ENCODE assay signal across 13 cellular contexts in the genomic region with DNA sequence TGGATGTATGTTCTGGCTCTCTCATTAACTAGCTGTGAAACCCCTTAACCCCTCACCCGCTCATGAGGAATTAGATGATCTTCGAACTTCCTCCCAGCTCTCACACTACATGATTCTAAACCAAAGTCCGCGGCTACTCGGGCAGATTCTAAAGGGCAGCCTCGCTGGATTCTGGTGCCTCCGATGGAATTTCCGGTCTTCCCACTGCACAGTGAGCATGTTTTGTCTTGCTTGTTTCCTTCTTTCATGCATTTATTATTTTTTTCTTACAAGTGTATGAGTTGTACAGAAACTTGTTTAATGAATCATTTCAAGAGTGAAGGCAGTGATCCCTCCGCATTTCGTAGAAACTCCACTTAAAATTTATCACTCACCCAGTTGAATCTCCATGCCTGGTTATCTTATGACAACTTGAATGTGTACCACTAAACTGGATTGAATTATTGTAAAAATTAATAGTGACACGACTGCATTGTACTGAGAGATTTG. TPM values are rescaled to one million over a fixed set of nuclear protein-coding genes. Genes with fewer than 3 reads are reported as not detected.
DNase-seq lines count a peak whose midpoint lies in the region; ATAC-seq and TF ChIP-seq lines count a peak whose summit lies in the region.
"Had no signal": no experiment of that assay in that cellular context is flagged by ENCODE, and none has a peak within 500 bp of the region (broad histone marks: within the 10 kb centered on the region; RNA-seq: fewer than 3 reads in every experiment).

No MANE protein-coding gene starts in this region.

- in situ Hi-C loops in G401 (cut with HindIII; ENCODE audit: low sequenced_read_pairs): no loop called here

- no peaks in the 10 kb centered on the region for H3K9me3 Mint-ChIP-seq in stimulated activated naive CD8-positive, alpha-beta T cell treated with anti-CD3 and anti-CD28 coated beads, Interleukin-15, Interleukin-2, amounts not matched to agents 100 ng/mL and 50 ng/mL, for 24 hours
- peaks cover 4% of the 10 kb centered on the region; the same call in 1 of the 2 replicates for H3K9me3 Mint-ChIP-seq in WTC11

- no peaks in the 10 kb centered on the region for H3K36me3 Mint-ChIP-seq in stimulated activated naive CD8-positive, alpha-beta T cell treated with anti-CD3 and anti-CD28 coated beads, Interleukin-15, Interleukin-2, amounts not matched to agents 100 ng/mL and 50 ng/mL, for 24 hours (ENCODE audit: low read depth)
- H3K36me3 Mint-ChIP-seq in WTC11: no peaks in the 10 kb centered on the region

- H3K27ac Mint-ChIP-seq in stimulated activated naive CD8-positive, alpha-beta T cell treated with anti-CD3 and anti-CD28 coated beads, Interleukin-15, Interleukin-2, amounts not matched to agents 100 ng/mL and 50 ng/mL, for 24 hours: peak overlapping the region; percentile 74
- no peak overlapping the region for H3K27ac Mint-ChIP-seq in WTC11

- H3K27me3 ChIP-seq in vagina: no peaks in the 10 kb centered on the region
- H3K27me3 ChIP-seq: adrenal gland, right lobe of liver had no signal

- H3K4me1 Mint-ChIP-seq in stimulated activated naive CD8-positive, alpha-beta T cell treated with anti-CD3 and anti-CD28 coated beads, Interleukin-15, Interleukin-2, amounts not matched to agents 100 ng/mL and 50 ng/mL, for 24 hours (ENCODE audit: low read depth): peaks cover 39% of the 10 kb centered on the region
- H3K4me1 Mint-ChIP-seq in WTC11: peaks cover 7% of the 10 kb centered on the region

- H3K27ac ChIP-seq in vagina: peak overlapping the region; percentile 37
- H3K27ac ChIP-seq: right lobe of liver had no signal

- CTCF ChIA-PET in WTC11 (lab: Charles Lee): no interaction called here

- H3K4me3 Mint-ChIP-seq in stimulated activated naive CD8-positive, alpha-beta T cell treated with anti-CD3 and anti-CD28 coated beads, Interleukin-15, Interleukin-2, amounts not matched to agents 100 ng/mL and 50 ng/mL, for 24 hours: peak overlapping the region; percentile 35
- no peak overlapping the region for H3K4me3 Mint-ChIP-seq in WTC11

- no peaks in the 10 kb centered on the region for H3K27me3 Mint-ChIP-seq in stimulated activated naive CD8-positive, alpha-beta T cell treated with anti-CD3 and anti-CD28 coated beads, Interleukin-15, Interleukin-2, amounts not matched to agents 100 ng/mL and 50 ng/mL, for 24 hours
- H3K27me3 Mint-ChIP-seq in WTC11 (ENCODE audit: low read depth): no peaks in the 10 kb centered on the region; the same call in 1 of the 2 replicates

- peaks cover 17% of the 10 kb centered on the region for H3K4me1 ChIP-seq in vagina
- H3K4me1 ChIP-seq: right lobe of liver had no signal

- no peak overlapping the region for H3K4me3 ChIP-seq in vagina
- H3K4me3 ChIP-seq: adrenal gland, right lobe of liver had no signal

- no peaks in the 10 kb centered on the region for H3K36me3 ChIP-seq in vagina
- H3K36me3 ChIP-seq: adrenal gland, right lobe of liver had no signal

- no peak for DNase-seq in stimulated activated naive CD8-positive, alpha-beta T cell treated with anti-CD3 and anti-CD28 coated beads, Interleukin-15, Interleukin-2, amounts not matched to agents 100 U/mL and 50 U/mL, for 24 hours
- DNase-seq in astrocyte of the hippocampus (ENCODE audit: low read depth, low spot score) (peak; percentile 15), left kidney (ENCODE audit: low read depth, low spot score) (peak; percentile 32), vagina (ENCODE audit: extremely low spot score in 2 of 2) (no peak), WTC11 (ENCODE audit: low spot score) (no peak), G401 (ENCODE audit: low spot score) (no peak), Right ventricle myocardium inferior (ENCODE audit: missing footprints) (no peak)
- DNase-seq: activated CD4-positive, alpha-beta T cell treated with anti-CD3 and anti-CD28 coated beads for 1 hour; GF-D8; right lobe of liver had no signal

- POLR2A ChIA-PET in WTC11 (lab: Charles Lee): no interaction called here

- no peak for ATAC-seq in stimulated activated naive CD8-positive, alpha-beta T cell treated with anti-CD3 and anti-CD28 coated beads, Interleukin-15, Interleukin-2, amounts not matched to agents 100 U/mL and 50 U/mL, for 24 hours
- ATAC-seq in WTC11 (no peak), Right ventricle myocardium inferior (no peak)

- TF ChIP-seq CTCF in vagina (IDR thresholded peaks at IDR 0.05) (no peak), WTC11 (IDR thresholded peaks at IDR 0.05) (no peak)

- H3K9me3 ChIP-seq in vagina: no peaks in the 10 kb centered on the region
- H3K9me3 ChIP-seq: adrenal gland, right lobe of liver had no signal

- no peak for TF ChIP-seq POLR2A in vagina (IDR thresholded peaks at IDR 0.05)

- intact Hi-C loops in vagina (cut with DNase I) (no loop called here), Right ventricle myocardium inferior (cut with DNase I) (no loop called here)

TF ChIP-seq in WTC11, 78 proteins besides CTCF, POLR2A, EP300 and RAD21:
- TF ChIP-seq ZNF263 (CRISPR knock-in tag; IDR thresholded peaks at IDR 0.05; ENCODE audit: low read depth) (no peak), ZNF317 (CRISPR knock-in tag; IDR thresholded peaks at IDR 0.05; ENCODE audit: borderline replicate concordance, low read depth) (no peak), RELA (CRISPR knock-in tag; IDR thresholded peaks at IDR 0.05; ENCODE audit: borderline replicate concordance) (no peak), HMGA2 (CRISPR knock-in tag; IDR thresholded peaks at IDR 0.05) (no peak), ETV6 (CRISPR knock-in tag; IDR thresholded peaks at IDR 0.05) (no peak), ZNF671 (CRISPR knock-in tag; IDR thresholded peaks at IDR 0.05) (no peak), ZNF416 (CRISPR knock-in tag; IDR thresholded peaks at IDR 0.05) (no peak), NFYB (CRISPR knock-in tag; conservative IDR thresholded peaks at IDR 0.05; ENCODE audit: low read depth) (no peak), SP1 (CRISPR knock-in tag; conservative IDR thresholded peaks at IDR 0.05) (no peak), GTF2I (CRISPR knock-in tag; conservative IDR thresholded peaks at IDR 0.05) (no peak)
- TF ChIP-seq, protein P1, sequence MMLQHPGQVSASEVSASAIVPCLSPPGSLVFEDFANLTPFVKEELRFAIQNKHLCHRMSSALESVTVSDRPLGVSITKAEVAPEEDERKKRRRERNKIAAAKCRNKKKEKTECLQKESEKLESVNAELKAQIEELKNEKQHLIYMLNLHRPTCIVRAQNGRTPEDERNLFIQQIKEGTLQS (CRISPR knock-in tag; conservative IDR thresholded peaks at IDR 0.05): no peak
- TF ChIP-seq, protein P2, sequence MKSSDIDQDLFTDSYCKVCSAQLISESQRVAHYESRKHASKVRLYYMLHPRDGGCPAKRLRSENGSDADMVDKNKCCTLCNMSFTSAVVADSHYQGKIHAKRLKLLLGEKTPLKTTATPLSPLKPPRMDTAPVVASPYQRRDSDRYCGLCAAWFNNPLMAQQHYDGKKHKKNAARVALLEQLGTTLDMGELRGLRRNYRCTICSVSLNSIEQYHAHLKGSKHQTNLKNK (CRISPR knock-in tag; IDR thresholded peaks at IDR 0.05): no peak

RNA-seq across cellular contexts. Expression of a gene that starts 4.5 kb away (rescaled TPM):
- total RNA-seq in vagina (0.74 TPM), WTC11 (2021) (not detected in 3 replicates), Right ventricle myocardium inferior (0.16 TPM)
- total RNA-seq in G401 (2014; rRNA removed; shearing (Covaris generic)): not detected in 2 replicates
- total RNA-seq: H1 had no signal

RNA-seq across cellular contexts. Expression of a gene that starts 9.5 kb away (rescaled TPM):
- total RNA-seq in vagina: 0.25 TPM
- total RNA-seq in WTC11 (2021): 0.04 TPM in 1 of 3 replicates, not detected in the others
- total RNA-seq in G401 (2014; rRNA removed; shearing (Covaris generic)): not detected in 2 replicates
- 0.08 TPM for total RNA-seq in Right ventricle myocardium inferior
- total RNA-seq: H1, right lobe of liver had no signal

RNA-seq across cellular contexts. Expression of a gene that starts 17.9 kb away (rescaled TPM):
- total RNA-seq in vagina (7.9 TPM), WTC11 (2021) (not detected in 3 replicates), Right ventricle myocardium inferior (0.46 TPM)
- not detected in 2 replicates for total RNA-seq in G401 (2014; rRNA removed; shearing (Covaris generic))
- total RNA-seq: H1 had no signal

RNA-seq across cellular contexts. Expression of a gene that starts 31.5 kb away (rescaled TPM):
- total RNA-seq in vagina (18.2 TPM), WTC11 (2021) (66.5 to 81.5 TPM (median 70.8 TPM) in 3 replicates), Right ventricle myocardium inferior (28.1 TPM)
- 21.9 and 23.4 TPM in 2 replicates for total RNA-seq in G401 (2014; rRNA removed; shearing (Covaris generic))

RNA-seq across cellular contexts. Expression of a gene that starts 53.3 kb away (rescaled TPM):
- 0.98 TPM for total RNA-seq in vagina
- total RNA-seq in WTC11 (2021): 0.33 to 0.78 TPM (median 0.34 TPM) in 3 replicates
- total RNA-seq in G401 (2014; rRNA removed; shearing (Covaris generic)): 0.49 and 0.54 TPM in 2 replicates
- 0.49 TPM for total RNA-seq in Right ventricle myocardium inferior

Comparison
In these comparisons a context has a peak if more than half of its experiments do, and no peak if none do; other contexts are left out.
1. DNase-seq: peak in astrocyte of the hippocampus (single experiment) and left kidney (single experiment); none in stimulated activated naive CD8-positive, alpha-beta T cell treated with anti-CD3 and anti-CD28 coated beads, Interleukin-15, Interleukin-2, amounts not matched to agents 100 U/mL and 50 U/mL, for 24 hours (single experiment), vagina (0 of 2), WTC11 (single experiment), G401 (single experiment) and Right ventricle myocardium inferior (single experiment).